2 cellular contexts compared by ENCODE assay signal in genomic region chr20:43502021-43502420, GRCh38. TPM values are rescaled to one million over a fixed set of nuclear protein-coding genes. Genes with fewer than 3 reads are reported as not detected.
"Had no signal": no experiment of that assay in that cellular context is flagged by ENCODE, and none has a peak within 500 bp of the region (broad histone marks: within the 10 kb centered on the region; RNA-seq: fewer than 3 reads in every experiment).

No MANE protein-coding gene starts in this region.

RNA-seq across cellular contexts. Expression of gene SGK2, which starts 56.8 kb away (rescaled TPM):
- total RNA-seq: LHCN-M2, M059J had no signal
